Comparison of ENCODE assay signal across 9 cellular contexts in genomic region chr16:22353188-22353919, GRCh38. TPM values are rescaled to one million over a fixed set of nuclear protein-coding genes. Genes with fewer than 3 reads are reported as not detected.
DNase-seq lines count a peak whose midpoint lies in the region; ATAC-seq and TF ChIP-seq lines count a peak whose summit lies in the region.
"Had no signal": no experiment of that assay in that cellular context is flagged by ENCODE, and none has a peak within 500 bp of the region (broad histone marks: within the 10 kb centered on the region; RNA-seq: fewer than 3 reads in every experiment).

No MANE protein-coding gene starts in this region.

- peak overlapping the region; percentile 86 for H3K27ac Mint-ChIP-seq in activated T-cell treated with anti-CD3 and anti-CD28 coated beads, Interleukin-2, amount 50 U/mL, for 72 hours

- H3K9me3 ChIP-seq in stomach, result no peaks in the 10 kb centered on the region

- peaks cover 5 to 39% of the 10 kb centered on the region in 2 donors for H3K36me3 Mint-ChIP-seq in activated T-cell treated with anti-CD3 and anti-CD28 coated beads, Interleukin-2, amount 50 U/mL, for 72 hours (ENCODE audit: insufficient read depth in 2 of 2)

- no peaks in the 10 kb centered on the region for H3K9me3 Mint-ChIP-seq in activated T-cell treated with anti-CD3 and anti-CD28 coated beads, Interleukin-2, amount 50 U/mL, for 72 hours

- no peak overlapping the region for H3K4me3 ChIP-seq in stomach

- peak; percentile 77 to 81 for ATAC-seq in activated T-cell treated with anti-CD3 and anti-CD28 coated beads, Interleukin-2, amount 50 U/mL, for 72 hours (replicated peaks in 1 of 2)
- ATAC-seq in SK-N-SH treated with all-trans-retinoic acid at 6 μM for 48 hours (peak; percentile 92), foreskin keratinocyte (peak; percentile 72), GM21717 (IDR thresholded peaks at IDR 0.05; ENCODE audit: unreplicated experiment) (no peak)

- DNase-seq in activated T-cell treated with anti-CD3 and anti-CD28 coated beads, Interleukin-2, amount 50 U/mL, for 72 hours, result peak in 1 of 2 donors; percentile 12
- DNase-seq in activated T-cell treated with anti-CD3 and anti-CD28 coated beads, Interleukin-2, amount 50 U/mL, for 1 hour, result no peak
- DNase-seq in foreskin keratinocyte (peak in 1 of 2 donors; percentile 65), stomach (no peak)
- no peak for DNase-seq in effector CD8-positive, alpha-beta T cell (lab: John Stamatoyannopoulos, UW)
- no peak for DNase-seq in activated CD4-positive, CD25-positive, alpha-beta regulatory T cell treated with anti-CD3 and anti-CD28 coated beads, Interleukin-2, amount 50 U/mL, for 72 hours
- DNase-seq: DND-41 had no signal

- intact Hi-C loops in stomach (cut with DNase I; ENCODE audit: low total_unique reads), result no loop called here

- TF ChIP-seq CTCF in foreskin keratinocyte (conservative IDR thresholded peaks at IDR 0.05), result no peak
- no peak for TF ChIP-seq CTCF in stomach (IDR thresholded peaks at IDR 0.05)

- WGBS in stomach, 5 donors, result 33 to 68% (median 53%) methylated on average over 3 of the region's 3 CpGs

- H3K27me3 Mint-ChIP-seq in activated T-cell treated with anti-CD3 and anti-CD28 coated beads, Interleukin-2, amount 50 U/mL, for 72 hours (ENCODE audit: low read depth), result no peaks in the 10 kb centered on the region

- H3K4me1 Mint-ChIP-seq in activated T-cell treated with anti-CD3 and anti-CD28 coated beads, Interleukin-2, amount 50 U/mL, for 72 hours (ENCODE audit: low read depth), result peaks cover 64% of the 10 kb centered on the region

- H3K4me3 Mint-ChIP-seq in activated T-cell treated with anti-CD3 and anti-CD28 coated beads, Interleukin-2, amount 50 U/mL, for 72 hours, result peak overlapping the region; percentile 52 to 60

- no peaks in the 10 kb centered on the region for H3K27me3 ChIP-seq in foreskin keratinocyte
- no peaks in the 10 kb centered on the region for H3K27me3 ChIP-seq in stomach

- peaks cover 32% of the 10 kb centered on the region for H3K4me1 ChIP-seq in foreskin keratinocyte
- H3K4me1 ChIP-seq in stomach, result peaks cover 4 to 33% (median 13%) of the 10 kb centered on the region in 4 donors

- H3K36me3 ChIP-seq in stomach, result peaks cover 18 to 44% (median 34%) of the 10 kb centered on the region in 4 donors

- TF ChIP-seq POLR2A in stomach (IDR thresholded peaks at IDR 0.05), result no peak

- H3K27ac ChIP-seq in foreskin keratinocyte, result no peak overlapping the region
- H3K27ac ChIP-seq in stomach, result peak overlapping the region in 4 of 5 donors; percentile 7 to 53 (median 42)

- no peak for TF ChIP-seq EP300 in stomach (IDR thresholded peaks at IDR 0.05)

TF ChIP-seq in SK-N-SH treated with all-trans-retinoic acid at 6 μM for 48 hours, 23 proteins besides CTCF, POLR2A, EP300 and RAD21:
- peak; percentile 73 for TF ChIP-seq ISL1 (CRISPR knock-in tag; IDR thresholded peaks at IDR 0.05)
- TF ChIP-seq TOX (CRISPR knock-in tag; IDR thresholded peaks at IDR 0.05; ENCODE audit: borderline replicate concordance), result peak; percentile 39
- TF ChIP-seq ZNF8 (CRISPR knock-in tag; IDR thresholded peaks at IDR 0.05), result no peak

RNA-seq across cellular contexts. Expression of gene CDR2, which starts 21.1 kb away (rescaled TPM):
- total RNA-seq in activated T-cell treated with anti-CD3 and anti-CD28 coated beads, Interleukin-2, amount 50 U/mL, for 72 hours, result 10 to 100 TPM; 50.0 to 57.2 TPM
- 28.5 and 32.6 TPM in 2 replicates for total RNA-seq in foreskin keratinocyte
- polyA plus RNA-seq in foreskin keratinocyte, result 13.3 and 19.4 TPM in 2 replicates
- total RNA-seq in stomach, result 100 to 1,000 TPM in 1 of 5 donors, 10 to 100 TPM in 4; 21.4 to 198 (median 27.7) TPM
- 10 to 100 TPM in 2 of 3 donors, 1 to 10 TPM in 1; 8.9 to 16.6 (median 15.4) TPM for polyA plus RNA-seq in stomach

RNA-seq across cellular contexts. Expression of gene POLR3E, which starts 56.1 kb away (rescaled TPM):
- total RNA-seq in activated T-cell treated with anti-CD3 and anti-CD28 coated beads, Interleukin-2, amount 50 U/mL, for 72 hours, result 10 to 100 TPM; 57.5 to 59.5 TPM
- total RNA-seq in foreskin keratinocyte (47.0 and 47.4 TPM in 2 replicates), stomach (10 to 100 TPM; 51.3 to 99.1 (median 76.5) TPM)
- polyA plus RNA-seq in foreskin keratinocyte (30.0 and 34.2 TPM in 2 replicates), stomach (10 to 100 TPM; 13.1 to 19.3 (median 16.2) TPM)
